In the genomic region with DNA sequence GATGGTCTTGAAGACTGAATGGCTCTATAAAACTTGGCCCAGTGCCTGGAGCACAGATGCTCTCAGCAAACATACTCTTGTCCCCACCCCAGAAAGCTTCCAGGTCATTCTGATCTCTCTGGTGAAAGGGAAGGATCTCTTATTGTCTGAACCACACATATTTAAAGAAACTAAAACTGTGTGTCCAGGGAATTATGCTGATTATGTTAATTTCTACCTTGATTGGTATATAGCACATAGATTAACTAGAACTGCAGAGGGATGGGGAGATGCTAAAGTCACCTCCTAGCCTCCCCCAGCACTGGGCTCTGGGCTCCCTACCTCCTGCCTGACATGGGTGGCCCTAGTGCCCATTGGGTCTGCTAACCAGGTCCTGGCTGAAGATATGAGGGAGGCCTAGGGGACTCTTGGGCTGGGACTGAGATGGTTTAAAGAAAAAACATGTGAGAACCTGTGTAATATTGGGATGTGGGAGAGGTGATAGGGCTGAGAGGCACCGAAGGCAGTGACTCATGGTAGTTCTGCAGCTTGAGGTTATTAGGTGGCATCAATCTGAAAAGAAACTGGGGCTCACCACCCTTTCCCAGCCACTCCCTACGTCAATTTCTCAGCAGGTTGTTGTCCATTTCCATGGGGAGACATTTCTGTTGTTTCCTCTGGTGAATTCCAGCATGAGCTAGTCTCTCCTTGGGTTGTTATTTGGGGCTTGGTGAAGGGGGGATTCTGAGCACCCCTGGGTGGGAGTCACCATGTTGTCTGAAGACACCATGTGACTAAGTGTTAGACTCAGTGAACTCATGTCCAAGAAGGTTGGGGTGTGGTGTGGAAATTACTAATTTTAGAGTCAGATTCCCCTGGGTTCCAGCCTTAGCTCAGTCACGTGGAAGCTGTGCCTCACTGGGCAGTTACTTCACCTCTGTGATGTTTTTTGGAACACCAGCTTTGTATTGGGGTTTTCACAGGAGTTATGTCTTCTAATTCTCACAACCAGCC, we compare ENCODE assay signal across 1 cellular context.
TF ChIP-seq lines count a peak whose summit lies in the region.

No MANE protein-coding gene starts in this region.

TF ChIP-seq in HepG2, 621 proteins besides CTCF, POLR2A, EP300 and RAD21 (continued from another document):
- TF ChIP-seq, protein P1, sequence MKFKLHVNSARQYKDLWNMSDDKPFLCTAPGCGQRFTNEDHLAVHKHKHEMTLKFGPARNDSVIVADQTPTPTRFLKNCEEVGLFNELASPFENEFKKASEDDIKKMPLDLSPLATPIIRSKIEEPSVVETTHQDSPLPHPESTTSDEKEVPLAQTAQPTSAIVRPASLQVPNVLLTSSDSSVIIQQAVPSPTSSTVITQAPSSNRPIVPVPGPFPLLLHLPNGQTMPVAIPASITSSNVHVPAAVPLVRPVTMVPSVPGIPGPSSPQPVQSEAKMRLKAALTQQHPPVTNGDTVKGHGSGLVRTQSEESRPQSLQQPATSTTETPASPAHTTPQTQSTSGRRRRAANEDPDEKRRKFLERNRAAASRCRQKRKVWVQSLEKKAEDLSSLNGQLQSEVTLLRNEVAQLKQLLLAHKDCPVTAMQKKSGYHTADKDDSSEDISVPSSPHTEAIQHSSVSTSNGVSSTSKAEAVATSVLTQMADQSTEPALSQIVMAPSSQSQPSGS (CRISPR knock-in tag; IDR thresholded peaks at IDR 0.05), result no peak
- TF ChIP-seq, protein P2, sequence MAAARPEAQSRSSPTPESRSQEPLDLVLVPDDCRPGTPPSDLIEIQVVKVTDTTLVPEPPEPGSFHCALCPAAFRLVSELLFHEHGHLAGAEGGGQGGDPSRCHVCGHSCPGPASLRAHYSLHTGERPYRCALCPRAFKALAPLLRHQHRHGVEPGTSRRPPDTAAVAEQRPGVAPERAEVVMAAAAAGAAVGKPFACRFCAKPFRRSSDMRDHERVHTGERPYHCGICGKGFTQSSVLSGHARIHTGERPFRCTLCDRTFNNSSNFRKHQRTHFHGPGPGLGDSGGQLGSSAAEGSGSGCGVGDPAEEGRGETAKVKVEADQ (CRISPR knock-in tag; IDR thresholded peaks at IDR 0.05; ENCODE audit: borderline replicate concordance), result no peak
- no peak for TF ChIP-seq NR2F2 (IDR thresholded peaks at IDR 0.05; ENCODE audit: borderline replicate concordance, low read depth)
- TF ChIP-seq MAFF (IDR thresholded peaks at IDR 0.05; ENCODE audit: low read depth, low read length), result peak; percentile 65
- no peak for TF ChIP-seq YEATS2 (CRISPR knock-in tag; IDR thresholded peaks at IDR 0.05; ENCODE audit: borderline replicate concordance)
